In the genomic region with DNA sequence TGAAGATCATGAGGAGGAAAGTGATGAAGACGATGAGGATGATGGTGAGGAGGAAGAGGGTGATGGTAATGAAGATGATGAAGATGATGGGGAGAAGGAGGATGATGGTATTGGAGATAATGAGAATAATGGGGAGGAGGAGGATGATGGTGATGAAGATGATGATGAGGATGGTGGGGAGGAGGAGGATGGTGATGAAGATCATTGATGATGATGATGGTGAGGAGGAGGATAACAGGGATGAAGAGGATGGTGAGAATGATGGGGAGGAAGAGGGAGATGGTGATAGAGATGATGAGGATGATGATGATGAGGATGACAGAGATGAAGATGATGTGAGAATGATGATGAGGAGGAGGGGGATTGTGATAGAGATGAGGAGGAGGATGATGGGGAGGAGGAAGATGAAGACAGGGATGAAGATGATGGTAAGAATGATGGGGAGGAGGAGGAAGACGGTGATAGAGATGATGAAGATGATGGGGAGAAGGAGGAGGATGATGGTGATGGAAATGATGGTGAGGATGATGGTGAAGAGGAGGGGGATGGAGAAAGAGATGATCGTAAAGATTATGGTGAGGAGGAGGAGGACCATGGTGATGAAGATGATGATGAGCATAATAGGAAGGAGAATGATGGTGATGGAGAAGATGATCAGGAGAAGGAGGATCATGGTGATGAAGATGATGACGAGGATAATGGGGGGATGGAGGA, we compare ENCODE assay signal across 23 cellular contexts.
DNase-seq lines count a peak whose midpoint lies in the region; ATAC-seq, FAIRE-seq and TF ChIP-seq lines count a peak whose summit lies in the region.
"Had no signal": no experiment of that assay in that cellular context is flagged by ENCODE, and none has a peak within 500 bp of the region (broad histone marks: within the 10 kb centered on the region; RNA-seq: fewer than 3 reads in every experiment).

No MANE protein-coding gene starts in this region.

- no peak overlapping the region for H4K5ac ChIP-seq in IMR-90 (ENCODE audit: low read depth, low read length)

- H3K4me1 ChIP-seq in HepG2 (ENCODE audit: insufficient read depth, low read length), result no peaks in the 10 kb centered on the region
- H3K4me1 ChIP-seq in right lobe of liver, result no peaks in the 10 kb centered on the region
- no peaks in the 10 kb centered on the region for H3K4me1 ChIP-seq in IMR-90 (ENCODE audit: control insufficient read depth, insufficient read depth, low read length)
- H3K4me1 ChIP-seq in K562 (replicated peaks in 1 of 2; ENCODE audit: control insufficient read depth in 2 of 2, insufficient read depth in 2 of 2, low read length in 2 of 2), result no peaks in the 10 kb centered on the region
- peaks cover 0 to 14% (median 6%) of the 10 kb centered on the region in 4 donors for H3K4me1 ChIP-seq in esophagus muscularis mucosa
- H3K4me1 ChIP-seq in transverse colon, result no peaks in the 10 kb centered on the region
- H3K4me1 ChIP-seq: A549; BLaER1 treated with 17β-estradiol and CSF1 and Interleukin-3, amounts not matched to agents 10 nM and 100 nM; Caco-2 had no signal

- WGBS in HepG2 (ENCODE audit: low lambda C conversion rate), result 2% methylated on average over 4 of the region's 4 CpGs
- 77% methylated on average over 4 of the region's 4 CpGs for WGBS in right lobe of liver (ENCODE audit: insufficient coverage, low coverage, low lambda C conversion rate, missing lambda C conversion rate)
- 47 to 100% methylated on average over 4 of the region's 4 CpGs for WGBS in IMR-90 (ENCODE audit: extremely low coverage in 2 of 2, insufficient read length in 1 of 2), 2 experiments
- WGBS in K562 (ENCODE audit: insufficient coverage, low coverage, missing lambda C conversion rate), result 12% methylated on average over 4 of the region's 4 CpGs
- WGBS in esophagus muscularis mucosa, result 92% methylated on average over 4 of the region's 4 CpGs
- WGBS in transverse colon (ENCODE audit: low coverage in 1 of 2), 2 donors, result 87 to 94% methylated on average over 4 of the region's 4 CpGs

- H2AK5ac ChIP-seq in IMR-90 (ENCODE audit: low read depth, low read length), result no peak overlapping the region

- ATAC-seq in HepG2 (no peak), right lobe of liver (no peak), IMR-90 (ENCODE audit: low read depth) (no peak), K562 (no peak)
- ATAC-seq: CD8-positive, alpha-beta T cell; GM12878 had no signal

- no peak overlapping the region for H3K56ac ChIP-seq in IMR-90 (ENCODE audit: extremely low read depth, insufficient read depth, low read length)

- H3K9me1 ChIP-seq in IMR-90 (ENCODE audit: insufficient read depth, low read length) (no peaks in the 10 kb centered on the region), K562 (ENCODE audit: control insufficient read depth, insufficient read depth, low read length) (no peaks in the 10 kb centered on the region)

- peak overlapping the region; percentile 39 for H2BK5ac ChIP-seq in IMR-90 (ENCODE audit: low read depth, low read length, poor library complexity, severe bottlenecking)

- no TSS peak for BruUV-seq in HepG2 (replicated peaks; lab: Mats Ljungman, UMichigan)
- no TSS peak for BruUV-seq in IMR-90 (replicated peaks; lab: Mats Ljungman, UMichigan)
- BruUV-seq in K562 (replicated peaks; lab: Mats Ljungman, UMichigan), result no TSS peak

- H2BK15ac ChIP-seq in IMR-90 (ENCODE audit: low read depth, low read length), result no peak overlapping the region

- POLR2A ChIA-PET in HepG2 (lab: Yijun Ruan, JAX) (no interaction called here), IMR-90 (lab: Charles Lee; ENCODE audit: unreplicated experiment) (no interaction called here), K562 (lab: Yijun Ruan, JAX) (no interaction called here)

- H3K79me1 ChIP-seq in IMR-90 (ENCODE audit: low read depth in 1 of 2, low read length in 2 of 2), result no peaks in the 10 kb centered on the region

- in situ Hi-C loops in HepG2 (cut with HindIII; ENCODE audit: extremely low pct_ligation_motif_present, low pct_unique_long_range_greater_than_20kb) (no loop called here), IMR-90 (cut with MboI; ENCODE audit: low sequenced_read_pairs) (no loop called here), K562 (cut with MboI) (no loop called here), transverse colon (cut with MboI; ENCODE audit: low pct_ligation_motif_present in 1 of 4, low pct_unique_long_range_greater_than_20kb in 1 of 4, low sequenced_read_pairs in 3 of 4) (no loop called here)

- no peak for TF ChIP-seq POLR2A in HepG2 (IDR thresholded peaks at IDR 0.05; ENCODE audit: insufficient read depth in 1 of 2, low read depth in 2 of 2, low read length in 2 of 2)
- TF ChIP-seq POLR2A in right lobe of liver (IDR thresholded peaks at IDR 0.05), result no peak
- TF ChIP-seq POLR2A in IMR-90 (IDR thresholded peaks at IDR 0.05; ENCODE audit: low read depth, low read length), result no peak
- no peak for TF ChIP-seq POLR2A in K562 (conservative IDR thresholded peaks at IDR 0.05)
- no peak for TF ChIP-seq POLR2A in esophagus muscularis mucosa (IDR thresholded peaks at IDR 0.05; ENCODE audit: low read depth)
- TF ChIP-seq POLR2A in transverse colon (IDR thresholded peaks at IDR 0.05), result no peak

- TF ChIP-seq CTCF in HepG2 (CRISPR knock-in tag; IDR thresholded peaks at IDR 0.05) (no peak), right lobe of liver (IDR thresholded peaks at IDR 0.05) (no peak), IMR-90 (conservative IDR thresholded peaks at IDR 0.05; ENCODE audit: low read depth, low read length) (no peak), K562 (IDR thresholded peaks at IDR 0.05 in 2 of 3, conservative IDR thresholded peaks at IDR 0.05 in 1 of 3; ENCODE audit: insufficient read depth in 2 of 3, low read depth in 1 of 3, low read length in 3 of 3) (no peak), esophagus muscularis mucosa (IDR thresholded peaks at IDR 0.05) (no peak), transverse colon (IDR thresholded peaks at IDR 0.05) (no peak)

- H3K27ac ChIP-seq in HepG2 (ENCODE audit: extremely low read length, insufficient read depth, low read length) (no peak overlapping the region), right lobe of liver (no peak overlapping the region), IMR-90 (ENCODE audit: insufficient read depth, low read length) (no peak overlapping the region), K562 (ENCODE audit: extremely low read depth, low read depth, low read length) (no peak overlapping the region), esophagus muscularis mucosa (replicated peaks in 1 of 4) (no peak overlapping the region), transverse colon (no peak overlapping the region)
- H3K27ac ChIP-seq: 22Rv1; A549; BLaER1 treated with 17β-estradiol and CSF1 and Interleukin-3, amounts not matched to agents 10 nM and 100 nM; C4-2B had no signal

- H4K8ac ChIP-seq in IMR-90 (ENCODE audit: low read depth in 2 of 2, low read length in 2 of 2), result no peak overlapping the region

- no peak overlapping the region for H3K4ac ChIP-seq in IMR-90 (ENCODE audit: low read depth, low read length)

- H3K27me3 ChIP-seq in HepG2 (ENCODE audit: control insufficient read depth in 1 of 2, insufficient read depth in 2 of 2, low read length in 2 of 2), result peaks cover 3 to 28% of the 10 kb centered on the region in 2 experiments; a peak in 4 of 5 replicates
- no peaks in the 10 kb centered on the region for H3K27me3 ChIP-seq in right lobe of liver
- H3K27me3 ChIP-seq in IMR-90 (ENCODE audit: control insufficient read depth, insufficient read depth, low read length), result no peaks in the 10 kb centered on the region
- peaks cover 5 to 38% of the 10 kb centered on the region in 2 experiments; a peak in 3 of 5 replicates for H3K27me3 ChIP-seq in K562 (ENCODE audit: control insufficient read depth in 2 of 2, insufficient read depth in 2 of 2, low read length in 2 of 2)
- H3K27me3 ChIP-seq in esophagus muscularis mucosa, result peaks cover 0 to 4% (median 0%) of the 10 kb centered on the region in 4 donors
- H3K27me3 ChIP-seq in transverse colon, result peaks cover 2% of the 10 kb centered on the region
- H3K27me3 ChIP-seq: BLaER1 treated with 17β-estradiol and CSF1 and Interleukin-3, amounts not matched to agents 10 nM and 100 nM had no signal

- H2AFZ ChIP-seq in HepG2 (ENCODE audit: low read length) (no peak overlapping the region), IMR-90 (replicated peaks; ENCODE audit: low read length, poor library complexity) (no peak overlapping the region), K562 (ENCODE audit: low read depth, low read length) (no peak overlapping the region)

- H3K4me3 ChIP-seq in HepG2 (replicated peaks in 1 of 3; ENCODE audit: insufficient read depth in 1 of 3, low read depth in 2 of 3, low read length in 3 of 3) (no peak overlapping the region), right lobe of liver (no peak overlapping the region), IMR-90 (ENCODE audit: insufficient read depth, low read depth, low read length) (no peak overlapping the region), K562 (no peak overlapping the region), esophagus muscularis mucosa (no peak overlapping the region), transverse colon (no peak overlapping the region)
- H3K4me3 ChIP-seq: A549; BLaER1 treated with 17β-estradiol and CSF1 and Interleukin-3, amounts not matched to agents 10 nM and 100 nM; GM12878 had no signal

- H2AK9ac ChIP-seq in IMR-90 (replicated peaks; ENCODE audit: low read depth, low read length, poor library complexity), result no peak overlapping the region

- no peak overlapping the region for H4K91ac ChIP-seq in IMR-90 (ENCODE audit: insufficient read depth, low read depth, low read length)

- H3K9ac ChIP-seq in HepG2 (ENCODE audit: insufficient read depth, low read depth, low read length) (no peak overlapping the region), IMR-90 (ENCODE audit: low read depth, low read length) (no peak overlapping the region), K562 (ENCODE audit: insufficient read depth in 1 of 2, low read depth in 2 of 2, low read length in 2 of 2) (no peak overlapping the region)
- H3K9ac ChIP-seq: BLaER1 treated with 17β-estradiol and CSF1 and Interleukin-3, amounts not matched to agents 10 nM and 100 nM had no signal

- intact Hi-C loops in HepG2 (cut with micrococcal nuclease; ENCODE audit: unreplicated experiment), result loop anchor here (5.0 kb wide), 1 partner anchor 342 kb away; no protein-coding TSS in a partner anchor
- intact Hi-C loops in right lobe of liver (cut with DNase I), result no loop called here
- intact Hi-C loops in IMR-90 (cut with micrococcal nuclease), result no loop called here
- intact Hi-C loops in K562 (cut with micrococcal nuclease), result no loop called here
- intact Hi-C loops in esophagus muscularis mucosa (cut with DNase I), result no loop called here
- intact Hi-C loops in transverse colon (cut with DNase I; ENCODE audit: low total_unique reads), result no loop called here

- no peak overlapping the region for H2BK120ac ChIP-seq in IMR-90 (ENCODE audit: low read depth, low read length)

- no peak for FAIRE-seq in HepG2 (lab: Jason Lieb, UNC)
- no peak for FAIRE-seq in K562 (lab: Jason Lieb, UNC)
- FAIRE-seq: A549, D721Med, G401.6, GM12878, GM12892, GM18507 had no signal

- H3K23ac ChIP-seq in IMR-90 (ENCODE audit: low read depth, low read length), result no peak overlapping the region

- no peaks in the 10 kb centered on the region for H3K36me3 ChIP-seq in HepG2 (replicated peaks in 1 of 2; ENCODE audit: control insufficient read depth in 1 of 2, insufficient read depth in 2 of 2, low read length in 2 of 2)
- no peaks in the 10 kb centered on the region for H3K36me3 ChIP-seq in right lobe of liver
- no peaks in the 10 kb centered on the region for H3K36me3 ChIP-seq in IMR-90 (ENCODE audit: control insufficient read depth, insufficient read depth, low read length)
- no peaks in the 10 kb centered on the region for H3K36me3 ChIP-seq in K562 (ENCODE audit: control insufficient read depth, insufficient read depth, low read length)
- no peaks in the 10 kb centered on the region for H3K36me3 ChIP-seq in esophagus muscularis mucosa
- no peaks in the 10 kb centered on the region for H3K36me3 ChIP-seq in transverse colon
- H3K36me3 ChIP-seq: BLaER1 treated with 17β-estradiol and CSF1 and Interleukin-3, amounts not matched to agents 10 nM and 100 nM had no signal

- DNase-seq in HepG2 (ENCODE audit: low spot score), result no peak
- no peak for DNase-seq in right lobe of liver
- no peak for DNase-seq in IMR-90
- no peak for DNase-seq in K562 (ENCODE audit: extremely low read depth in 1 of 4, low spot score in 3 of 4)
- peak; percentile 14 for DNase-seq in esophagus muscularis mucosa (ENCODE audit: extremely low spot score)
- DNase-seq in NCI-H2107 treated with DMSO at 0.1 percent for 48 hours (lab: John Stamatoyannopoulos, UW; ENCODE audit: unreplicated experiment), result no peak
- DNase-seq in transverse colon, result no peak
- no peak for DNase-seq in HT-29 (ENCODE audit: low spot score)
- DNase-seq: AML-193; CD4-positive, alpha-beta T cell; DMS79 treated with DMSO at 0.1 percent for 48 hours; GF-D8 had no signal

- H3K14ac ChIP-seq in IMR-90 (replicated peaks; ENCODE audit: low read depth, low read length), result no peak overlapping the region

- H3K4me2 ChIP-seq in HepG2 (ENCODE audit: low read depth, low read length) (no peak overlapping the region), IMR-90 (ENCODE audit: low read depth, low read length) (no peak overlapping the region), K562 (ENCODE audit: insufficient read depth, low read length) (no peak overlapping the region)
- H3K4me2 ChIP-seq: A549; BLaER1 treated with 17β-estradiol and CSF1 and Interleukin-3, amounts not matched to agents 10 nM and 100 nM had no signal

- dilution Hi-C loops in IMR-90 (cut with HindIII; ENCODE audit: low sequenced_read_pairs, unreplicated experiment), result no loop called here

- CTCF ChIA-PET in HepG2 (lab: Yijun Ruan, JAX; ENCODE audit: low intra/inter-chr PET ratio, low total read pairs), result no interaction called here
- CTCF ChIA-PET in IMR-90 (lab: Yijun Ruan, JAX), result no interaction called here
- CTCF ChIA-PET in K562 (lab: Yijun Ruan, JAX; ENCODE audit: low intra/inter-chr PET ratio), result no interaction called here

- TF ChIP-seq EP300 in HepG2 (IDR thresholded peaks at IDR 0.05; ENCODE audit: low read depth in 2 of 2, low read length in 2 of 2), result no peak
- no peak for TF ChIP-seq EP300 in HepG2 (CRISPR knock-in tag; IDR thresholded peaks at IDR 0.05; ENCODE audit: borderline replicate concordance)
- no peak for TF ChIP-seq EP300 in K562 (IDR thresholded peaks at IDR 0.05; ENCODE audit: low read length)
- no peak for TF ChIP-seq EP300 in esophagus muscularis mucosa (IDR thresholded peaks at IDR 0.05)
- no peak for TF ChIP-seq EP300 in transverse colon (IDR thresholded peaks at IDR 0.05; ENCODE audit: low read depth)

- H3K9me3 ChIP-seq in HepG2 (ENCODE audit: low read length), result no peaks in the 10 kb centered on the region
- no peaks in the 10 kb centered on the region for H3K9me3 ChIP-seq in right lobe of liver
- peaks cover 48% of the 10 kb centered on the region for H3K9me3 ChIP-seq in IMR-90 (ENCODE audit: control insufficient read depth, insufficient read depth, low read length)
- no peaks in the 10 kb centered on the region for H3K9me3 ChIP-seq in K562 (replicated peaks; ENCODE audit: control insufficient read depth, insufficient read depth, low read depth, low read length)
- no peaks in the 10 kb centered on the region for H3K9me3 ChIP-seq in esophagus muscularis mucosa
- no peaks in the 10 kb centered on the region for H3K9me3 ChIP-seq in transverse colon
- H3K9me3 ChIP-seq: A549; BLaER1 treated with 17β-estradiol and CSF1 and Interleukin-3, amounts not matched to agents 10 nM and 100 nM; Caco-2 had no signal

- no peak overlapping the region for H2BK20ac ChIP-seq in IMR-90 (ENCODE audit: low read depth, low read length)

- H4K20me1 ChIP-seq in HepG2 (ENCODE audit: insufficient read depth, low read length) (no peaks in the 10 kb centered on the region), IMR-90 (ENCODE audit: insufficient read depth, low read length) (no peaks in the 10 kb centered on the region), K562 (replicated peaks; ENCODE audit: control insufficient read depth, insufficient read depth, low read length) (no peaks in the 10 kb centered on the region)
- H4K20me1 ChIP-seq: BLaER1 treated with 17β-estradiol and CSF1 and Interleukin-3, amounts not matched to agents 10 nM and 100 nM had no signal

- H3K18ac ChIP-seq in IMR-90 (ENCODE audit: low read depth, low read length), result no peak overlapping the region

- H3K79me2 ChIP-seq in HepG2 (ENCODE audit: insufficient read depth, low read length), result no peaks in the 10 kb centered on the region
- H3K79me2 ChIP-seq in K562 (ENCODE audit: control insufficient read depth, insufficient read depth, low read length), result no peaks in the 10 kb centered on the region

- TF ChIP-seq RAD21 in HepG2 (CRISPR knock-in tag; IDR thresholded peaks at IDR 0.05) (no peak), IMR-90 (IDR thresholded peaks at IDR 0.05; ENCODE audit: low read length) (no peak), K562 (CRISPR knock-in tag; conservative IDR thresholded peaks at IDR 0.05 in 1 of 2, IDR thresholded peaks at IDR 0.05 in 1 of 2) (no peak)
